In the genomic region with DNA sequence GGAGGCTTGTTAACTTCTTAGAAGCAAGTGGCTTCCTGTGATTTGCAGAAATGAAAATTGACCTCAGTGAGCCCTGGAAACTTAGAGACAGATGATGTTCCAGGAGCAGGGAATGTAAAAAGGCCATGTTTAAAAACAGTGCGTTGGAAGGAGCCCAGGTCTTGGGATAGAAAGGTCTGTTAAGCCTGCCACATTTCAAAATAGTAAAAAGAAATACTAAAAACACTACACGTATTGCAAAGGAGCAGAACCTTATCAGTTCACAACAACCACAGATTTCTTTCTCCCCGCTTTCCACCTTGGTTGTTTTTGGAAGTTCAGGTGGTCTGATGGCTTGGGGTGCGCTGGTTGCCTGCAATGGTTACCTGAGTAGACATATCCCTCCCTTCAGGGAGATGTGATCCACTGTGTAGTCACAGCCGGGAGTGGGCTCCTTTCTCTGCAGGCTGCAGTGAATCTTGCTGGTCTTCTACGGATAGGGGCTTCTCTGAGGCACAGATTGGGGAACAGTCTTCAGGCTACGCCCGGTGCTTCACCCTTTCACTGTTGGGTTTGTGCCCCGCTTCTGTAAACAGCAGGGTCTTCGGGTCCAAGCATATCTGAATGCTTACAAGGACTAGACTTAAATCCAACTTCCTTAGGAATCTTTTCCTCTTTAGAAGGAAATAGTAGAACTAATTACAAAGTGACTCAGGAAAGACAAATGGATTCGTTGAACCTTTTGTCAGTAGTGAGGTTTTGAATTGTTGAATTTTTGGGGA, we compare ENCODE assay signal across 9 cellular contexts. TPM values are rescaled to one million over a fixed set of nuclear protein-coding genes. Genes with fewer than 3 reads are reported as not detected.
A peak's percentile ranks its signal among the peaks of the same experiment; 100 is the strongest.
DNase-seq lines count a peak whose midpoint lies in the region; ATAC-seq and TF ChIP-seq lines count a peak whose summit lies in the region.
"Had no signal": no experiment of that assay in that cellular context is flagged by ENCODE, and none has a peak within 500 bp of the region (broad histone marks: within the 10 kb centered on the region; RNA-seq: fewer than 3 reads in every experiment).

No MANE protein-coding gene starts in this region.

- H3K18ac ChIP-seq in neuronal stem cell (ENCODE audit: low read length): peak overlapping the region; percentile 12

- H2BK12ac ChIP-seq in neuronal stem cell (ENCODE audit: low read length): no peak overlapping the region

- peak overlapping the region; percentile 71 for H3K9ac ChIP-seq in neuronal stem cell (ENCODE audit: low read depth, low read length, poor library complexity)

- peak overlapping the region; percentile 78 for H3K27ac ChIP-seq in neuronal stem cell (replicated peaks; ENCODE audit: low read length)

- no peak overlapping the region for H4K91ac ChIP-seq in neuronal stem cell (ENCODE audit: low read depth, low read length, poor library complexity)

- peaks cover 45% of the 10 kb centered on the region for H3K4me1 Mint-ChIP-seq in endothelial cell (ENCODE audit: unreplicated experiment)

- no peaks in the 10 kb centered on the region for H3K27me3 ChIP-seq in neuronal stem cell (ENCODE audit: control insufficient read depth in 3 of 3, insufficient read depth in 3 of 3, low read depth in 1 of 3, low read length in 3 of 3)

- WGBS in neuronal stem cell (ENCODE audit: extremely low coverage in 2 of 2, insufficient read length in 2 of 2, insufficient replicate concordance in 1 of 2), 2 donors: no CpG with 5 or more reads among the region's 11 CpGs

- peaks cover 0 to 16% of the 10 kb centered on the region in 2 donors for H3K36me3 ChIP-seq in neuronal stem cell (replicated peaks in 1 of 2; ENCODE audit: control insufficient read depth in 2 of 2, insufficient read depth in 2 of 2, low read length in 2 of 2)

- no peak overlapping the region for H2BK15ac ChIP-seq in neuronal stem cell (ENCODE audit: low read length)

- peak overlapping the region; percentile 53 for H2AK5ac ChIP-seq in neuronal stem cell (ENCODE audit: low read depth, low read length)

- peaks cover 3% of the 10 kb centered on the region for H3K79me1 ChIP-seq in neuronal stem cell (ENCODE audit: low read depth, low read length)

- no peak overlapping the region for H3K4ac ChIP-seq in neuronal stem cell (ENCODE audit: low read length)

- peak overlapping the region; percentile 98 for H3K4me3 Mint-ChIP-seq in endothelial cell (ENCODE audit: unreplicated experiment)

- ATAC-seq in left lobe of liver: no peak
- no peak for ATAC-seq in HG03175 (IDR thresholded peaks at IDR 0.05; ENCODE audit: unreplicated experiment)

- H3K23ac ChIP-seq in neuronal stem cell (ENCODE audit: low read depth, low read length, poor library complexity): no peak overlapping the region

- H3K36me3 Mint-ChIP-seq in endothelial cell (ENCODE audit: low read depth, unreplicated experiment): peaks cover 7% of the 10 kb centered on the region
- H3K36me3 Mint-ChIP-seq: IgD-negative memory B cell had no signal

- no peaks in the 10 kb centered on the region for H3K9me3 Mint-ChIP-seq in endothelial cell (ENCODE audit: unreplicated experiment)

- H3K4me2 ChIP-seq in neuronal stem cell (ENCODE audit: insufficient read depth, low read length, poor library complexity, severe bottlenecking): peak overlapping the region; percentile 68

- peak overlapping the region; percentile 98 for H3K27ac Mint-ChIP-seq in endothelial cell (ENCODE audit: unreplicated experiment)
- H3K27ac Mint-ChIP-seq: IgD-negative memory B cell had no signal

- H3K4me1 ChIP-seq in neuronal stem cell (ENCODE audit: control insufficient read depth in 2 of 2, insufficient read depth in 1 of 2, low read depth in 1 of 2, low read length in 2 of 2): peaks cover 7 to 34% of the 10 kb centered on the region in 2 donors

- no peak overlapping the region for H2BK120ac ChIP-seq in neuronal stem cell (ENCODE audit: low read depth, low read length)

- H4K8ac ChIP-seq in neuronal stem cell (ENCODE audit: low read depth, low read length): no peak overlapping the region

- peaks cover 8% of the 10 kb centered on the region for H3K27me3 Mint-ChIP-seq in endothelial cell (ENCODE audit: unreplicated experiment)

- no peak overlapping the region for H2AFZ ChIP-seq in neuronal stem cell (ENCODE audit: low read length)

- DNase-seq in EL: peak; percentile 52
- peak; percentile 65 for DNase-seq in NCI-H748 (lab: John Stamatoyannopoulos, UW; ENCODE audit: unreplicated experiment)
- DNase-seq in endothelial cell (ENCODE audit: low spot score): no peak
- no peak for DNase-seq in neuronal stem cell (ENCODE audit: low spot score)
- DNase-seq in NCI-H2196 (lab: John Stamatoyannopoulos, UW; ENCODE audit: unreplicated experiment): no peak
- DNase-seq in left lobe of liver (ENCODE audit: low spot score): no peak
- DNase-seq in activated CD8-positive, alpha-beta memory T cell treated with anti-CD3 and anti-CD28 coated beads for 24 hours: no peak

- no peak for TF ChIP-seq CTCF in endothelial cell (IDR thresholded peaks at IDR 0.05; ENCODE audit: unreplicated experiment)

- H3K14ac ChIP-seq in neuronal stem cell (ENCODE audit: low read length): no peak overlapping the region

- peak overlapping the region; percentile 79 to 87 for H3K4me3 ChIP-seq in neuronal stem cell (ENCODE audit: low read length in 2 of 2)

- no peaks in the 10 kb centered on the region for H3K9me3 ChIP-seq in neuronal stem cell (replicated peaks in 1 of 2; ENCODE audit: control insufficient read depth in 2 of 2, insufficient read depth in 1 of 2, low read depth in 1 of 2, low read length in 2 of 2)

- peak overlapping the region; percentile 71 for H2BK5ac ChIP-seq in neuronal stem cell (ENCODE audit: low read length)

RNA-seq across cellular contexts. Expression of a gene that starts 1.9 kb away (rescaled TPM):
- 54.4 TPM for total RNA-seq in endothelial cell (ENCODE audit: unreplicated experiment)
- polyA plus RNA-seq in neuronal stem cell (2013, experiment 1 of 2): 57.7 TPM
- 58.5 TPM for polyA plus RNA-seq in neuronal stem cell (2013, experiment 2 of 2)
- total RNA-seq in left lobe of liver: 29.6 TPM
- polyA plus RNA-seq: IgD-negative memory B cell had no signal

Comparison
In these comparisons a context has a peak if more than half of its experiments do, and no peak if none do; other contexts are left out.
1. DNase-seq: peak in EL (single experiment) and NCI-H748 (single experiment); none in endothelial cell (single experiment), neuronal stem cell (single experiment), NCI-H2196 (single experiment), left lobe of liver (single experiment) and activated CD8-positive, alpha-beta memory T cell treated with anti-CD3 and anti-CD28 coated beads for 24 hours (single experiment).